ENCODE assay signal across 17 cellular contexts in the genomic region with DNA sequence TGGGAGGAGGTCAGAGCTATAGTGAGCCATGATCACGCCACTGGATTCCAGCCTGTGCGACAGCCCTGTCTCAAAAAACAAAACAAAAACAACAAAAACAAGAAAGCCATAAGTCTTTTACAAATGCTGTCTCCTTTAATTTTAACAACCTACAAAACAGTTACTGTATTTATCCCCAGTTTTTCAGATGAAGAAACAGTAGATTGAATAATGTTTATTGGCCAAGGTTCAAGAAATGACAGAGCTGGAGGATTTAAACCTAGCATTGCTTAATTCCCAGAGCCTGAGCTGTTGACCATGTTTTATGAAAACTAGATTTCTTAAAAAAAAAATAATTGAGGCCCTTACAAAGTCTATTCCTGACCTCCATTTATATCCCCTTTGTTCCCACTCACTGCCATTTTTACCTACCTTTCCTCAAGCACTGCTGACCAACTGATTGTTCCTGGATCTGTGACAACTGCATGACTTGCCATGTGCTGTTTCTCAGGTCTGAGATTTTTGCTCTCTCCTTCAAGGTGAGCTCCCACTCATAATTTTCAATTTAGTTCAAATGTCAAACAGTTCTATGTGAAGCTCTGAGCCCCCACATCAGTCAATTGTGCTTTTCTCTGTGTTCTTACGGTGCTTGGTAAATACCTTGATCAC.
A peak's percentile ranks its signal among the peaks of the same experiment; 100 is the strongest.
DNase-seq lines count a peak whose midpoint lies in the region; ATAC-seq and TF ChIP-seq lines count a peak whose summit lies in the region.
"Had no signal": no experiment of that assay in that cellular context is flagged by ENCODE, and none has a peak within 500 bp of the region (broad histone marks: within the 10 kb centered on the region; RNA-seq: fewer than 3 reads in every experiment).

No MANE protein-coding gene starts in this region.

- H3K36me3 Mint-ChIP-seq in HFFc6 (ENCODE audit: low read depth), result no peaks in the 10 kb centered on the region
- H3K36me3 Mint-ChIP-seq: CD4-positive, alpha-beta memory T cell had no signal

- H3K27me3 Mint-ChIP-seq in HFFc6 (ENCODE audit: insufficient read depth), result no peaks in the 10 kb centered on the region; the same call in 1 of the 2 replicates
- H3K27me3 Mint-ChIP-seq: CD4-positive, alpha-beta memory T cell had no signal

- no peaks in the 10 kb centered on the region for H3K27me3 ChIP-seq in PC-3 (ENCODE audit: low read length)
- H3K27me3 ChIP-seq: BE2C had no signal

- no peak overlapping the region for H3K4me3 ChIP-seq in PC-3 (ENCODE audit: low read length)
- H3K4me3 ChIP-seq: A549, HAP-1 had no signal

- POLR2A ChIA-PET in PC-3 (lab: Charles Lee; ENCODE audit: unreplicated experiment), result interaction anchor here (0.7 kb wide), 1 partner anchor 165 kb away, joined by 5 read pairs; no protein-coding TSS in a partner anchor

- BruUV-seq in PC-3 (replicated peaks; lab: Mats Ljungman, UMichigan), result no TSS peak

- no peak overlapping the region for H3K9ac ChIP-seq in PC-3 (ENCODE audit: low read length)

- no peaks in the 10 kb centered on the region for H3K4me1 ChIP-seq in PC-3 (ENCODE audit: insufficient read depth, low read length)
- H3K4me1 ChIP-seq: A549, BE2C, HAP-1 had no signal

- intact Hi-C loops in PC-3 (cut with micrococcal nuclease), result no loop called here

- no peak for TF ChIP-seq CTCF in HFFc6 (IDR thresholded peaks at IDR 0.05)
- TF ChIP-seq CTCF in PC-3 (conservative IDR thresholded peaks at IDR 0.05; ENCODE audit: low read depth, low read length), result no peak

- H3K4me1 Mint-ChIP-seq in HFFc6 (ENCODE audit: low read depth), result no peaks in the 10 kb centered on the region; the same call in 1 of the 2 replicates
- H3K4me1 Mint-ChIP-seq: CD4-positive, alpha-beta memory T cell had no signal

- H3F3A ChIP-seq in PC-3 (ENCODE audit: low read length, unreplicated experiment), result no peaks in the 10 kb centered on the region

- no peak overlapping the region for H3K4me2 ChIP-seq in PC-3 (ENCODE audit: low read length)
- H3K4me2 ChIP-seq: A549 had no signal

- no peak for ATAC-seq in HG03469 (IDR thresholded peaks at IDR 0.05; ENCODE audit: unreplicated experiment)
- no peak for ATAC-seq in PC-3
- ATAC-seq: A549 had no signal

- H3K4me3 Mint-ChIP-seq in HFFc6, result no peak overlapping the region
- H3K4me3 Mint-ChIP-seq: CD4-positive, alpha-beta memory T cell had no signal

- H3K9me3 ChIP-seq in PC-3 (ENCODE audit: low read length), result no peaks in the 10 kb centered on the region
- H3K9me3 ChIP-seq: A549, BE2C, HAP-1 had no signal

- H3K79me2 ChIP-seq in PC-3 (ENCODE audit: low read length), result no peaks in the 10 kb centered on the region

- H2AFZ ChIP-seq in PC-3 (ENCODE audit: low read length), result no peak overlapping the region

- DNase-seq in HFFc6 (peak; percentile 5), caudate nucleus (lab: John Stamatoyannopoulos, UW) (peak in 2 of 61 donors; percentile 27 to 28), left kidney (ENCODE audit: low read depth, low spot score) (peak; percentile 33), putamen (ENCODE audit: low spot score) (peak; percentile 51), HT-29 (ENCODE audit: low spot score) (no peak), DMS 273 (lab: John Stamatoyannopoulos, UW; ENCODE audit: unreplicated experiment) (no peak), PC-3 (no peak)
- DNase-seq: BE2C; CD4-positive, alpha-beta memory T cell; COR-L47; DND-41; GDM1; IMR-90 had no signal

- CTCF ChIA-PET in PC-3 (lab: Charles Lee), result no interaction called here

- H3K27ac ChIP-seq in caudate nucleus (ENCODE audit: low read depth, low read length) (peak overlapping the region; percentile 44), PC-3 (ENCODE audit: low read length) (no peak overlapping the region)
- H3K27ac ChIP-seq: A549, C4-2B had no signal

- H3K9me2 ChIP-seq in PC-3 (replicated peaks; ENCODE audit: low read length), result no peaks in the 10 kb centered on the region

- peaks cover 18% of the 10 kb centered on the region; the same call in 1 of the 2 replicates for H3K9me3 Mint-ChIP-seq in HFFc6
- H3K9me3 Mint-ChIP-seq: CD4-positive, alpha-beta memory T cell had no signal

- H4K20me1 ChIP-seq in PC-3 (ENCODE audit: low read length), result no peaks in the 10 kb centered on the region

- H3K36me3 ChIP-seq in PC-3 (ENCODE audit: low read depth, low read length), result no peaks in the 10 kb centered on the region
- H3K36me3 ChIP-seq: BE2C, HAP-1 had no signal

- H3K27ac Mint-ChIP-seq in HFFc6, result no peak overlapping the region; the same call in 1 of the 2 replicates

Comparison
In these comparisons a context has a peak if more than half of its experiments do, and no peak if none do; other contexts are left out.
1. DNase-seq: peak in HFFc6 (single experiment), left kidney (single experiment) and putamen (single experiment); none in HT-29 (single experiment), DMS 273 (single experiment) and PC-3 (single experiment).